Comparison of ENCODE assay signal across 13 cellular contexts in genomic region chr1:203656796-203657620, GRCh38. TPM values are rescaled to one million over a fixed set of nuclear protein-coding genes. Genes with fewer than 3 reads are reported as not detected.
DNase-seq lines count a peak whose midpoint lies in the region; ATAC-seq and TF ChIP-seq lines count a peak whose summit lies in the region.
"Had no signal": no experiment of that assay in that cellular context is flagged by ENCODE, and none has a peak within 500 bp of the region (broad histone marks: within the 10 kb centered on the region; RNA-seq: fewer than 3 reads in every experiment).

No MANE protein-coding gene starts in this region.

- H3K9me2 ChIP-seq in hepatocyte (replicated peaks; ENCODE audit: insufficient read depth) = no peaks in the 10 kb centered on the region

- H4K20me1 ChIP-seq in hepatocyte (ENCODE audit: insufficient read depth, poor library complexity, severe bottlenecking) = peaks cover 15% of the 10 kb centered on the region

- TF ChIP-seq CTCF in hepatocyte (IDR thresholded peaks at IDR 0.05; ENCODE audit: poor library complexity) (no peak), type B pancreatic cell (conservative IDR thresholded peaks at IDR 0.05) (no peak)

- ATAC-seq in activated T-cell treated with anti-CD3 and anti-CD28 coated beads, Interleukin-2, amount 50 U/mL, for 72 hours (replicated peaks in 1 of 2) = peak; percentile 24 to 59
- no peak for ATAC-seq in HG03432 (IDR thresholded peaks at IDR 0.05; ENCODE audit: unreplicated experiment)

- H3K4me1 Mint-ChIP-seq in activated T-cell treated with anti-CD3 and anti-CD28 coated beads, Interleukin-2, amount 50 U/mL, for 72 hours (ENCODE audit: low read depth) = peaks cover 55% of the 10 kb centered on the region
- H3K4me1 Mint-ChIP-seq in type B pancreatic cell (ENCODE audit: unreplicated experiment) = peaks cover 25% of the 10 kb centered on the region

- H3K27me3 ChIP-seq in hepatocyte = no peaks in the 10 kb centered on the region
- H3K27me3 ChIP-seq: SJSA1 had no signal

- H3K36me3 ChIP-seq in hepatocyte (replicated peaks; ENCODE audit: insufficient read depth, low read depth) = no peaks in the 10 kb centered on the region

- DNase-seq in activated T-cell treated with anti-CD3 and anti-CD28 coated beads, Interleukin-2, amount 50 U/mL, for 72 hours = no peak
- no peak for DNase-seq in activated T-cell treated with anti-CD3 and anti-CD28 coated beads, Interleukin-2, amount 50 U/mL, for 1 hour
- DNase-seq in NCI-H69 (lab: John Stamatoyannopoulos, UW) = peak; percentile 35
- DNase-seq in hepatocyte (ENCODE audit: low spot score) = no peak
- DNase-seq in type B pancreatic cell (ENCODE audit: extremely low spot score, unreplicated experiment) = no peak
- DNase-seq in cerebellar cortex (ENCODE audit: low spot score) = no peak
- no peak for DNase-seq in NCI-H524 treated with DMSO at 0.1 percent for 48 hours (lab: John Stamatoyannopoulos, UW)
- DNase-seq: activated naive CD4-positive, alpha-beta T cell treated with anti-CD3 and anti-CD28 coated beads for 36 hours; NCI-H1694; NK-92 treated with Interleukin-12 subunit alpha and Interleukin-12 subunit beta, amount 100 ng/mL, for 24 hours; small intestine had no signal

- no peaks in the 10 kb centered on the region for H3K9me3 Mint-ChIP-seq in activated T-cell treated with anti-CD3 and anti-CD28 coated beads, Interleukin-2, amount 50 U/mL, for 72 hours
- H3K9me3 Mint-ChIP-seq in type B pancreatic cell = no peaks in the 10 kb centered on the region
- H3K9me3 Mint-ChIP-seq: activated naive CD4-positive, alpha-beta T cell treated with anti-CD3 and anti-CD28 coated beads for 36 hours had no signal

- peaks cover 8% of the 10 kb centered on the region for H3K4me1 ChIP-seq in hepatocyte (ENCODE audit: insufficient read depth)

- no peak overlapping the region for H3K4me3 ChIP-seq in hepatocyte
- H3K4me3 ChIP-seq: SJSA1 had no signal

- WGBS in hepatocyte (ENCODE audit: low lambda C conversion rate, missing lambda C conversion rate) = 71% methylated on average over 6 of the region's 6 CpGs

- no peaks in the 10 kb centered on the region for H3K27me3 Mint-ChIP-seq in activated T-cell treated with anti-CD3 and anti-CD28 coated beads, Interleukin-2, amount 50 U/mL, for 72 hours (ENCODE audit: low read depth)
- no peaks in the 10 kb centered on the region for H3K27me3 Mint-ChIP-seq in type B pancreatic cell

- H3K27ac ChIP-seq in hepatocyte = peak overlapping the region; percentile 28
- H3K27ac ChIP-seq: SJSA1 had no signal

- H3K27ac Mint-ChIP-seq in activated T-cell treated with anti-CD3 and anti-CD28 coated beads, Interleukin-2, amount 50 U/mL, for 72 hours = peak overlapping the region; percentile 85
- H3K27ac Mint-ChIP-seq in type B pancreatic cell = peak overlapping the region; percentile 27
- H3K27ac Mint-ChIP-seq: activated naive CD4-positive, alpha-beta T cell treated with anti-CD3 and anti-CD28 coated beads for 36 hours had no signal

- H3K36me3 Mint-ChIP-seq in activated T-cell treated with anti-CD3 and anti-CD28 coated beads, Interleukin-2, amount 50 U/mL, for 72 hours (ENCODE audit: insufficient read depth in 2 of 2) = no peaks in the 10 kb centered on the region
- H3K36me3 Mint-ChIP-seq in type B pancreatic cell = peaks cover 11% of the 10 kb centered on the region

- peak overlapping the region in 1 of 2 donors; percentile 56 for H3K4me3 Mint-ChIP-seq in activated T-cell treated with anti-CD3 and anti-CD28 coated beads, Interleukin-2, amount 50 U/mL, for 72 hours
- H3K4me3 Mint-ChIP-seq in type B pancreatic cell = peak overlapping the region; percentile 29
- H3K4me3 Mint-ChIP-seq: activated naive CD4-positive, alpha-beta T cell treated with anti-CD3 and anti-CD28 coated beads for 36 hours had no signal

- H3K4me2 ChIP-seq in hepatocyte = peak overlapping the region; percentile 4

- H3K9me3 ChIP-seq in hepatocyte (ENCODE audit: low read depth) = no peaks in the 10 kb centered on the region
- H3K9me3 ChIP-seq: SJSA1 had no signal

- peaks cover 72% of the 10 kb centered on the region for H3K79me2 ChIP-seq in hepatocyte

- no peak overlapping the region for H2AFZ ChIP-seq in hepatocyte

RNA-seq across cellular contexts. Expression of gene ATP2B4, which starts 30.4 kb away (rescaled TPM):
- 10 to 100 TPM; 34.1 to 65.5 TPM for total RNA-seq in activated T-cell treated with anti-CD3 and anti-CD28 coated beads, Interleukin-2, amount 50 U/mL, for 72 hours
- total RNA-seq in hepatocyte (60.6 and 64.0 TPM in 2 replicates), type B pancreatic cell (ENCODE audit: low replicate concordance) (89.6 and 91.6 TPM in 2 replicates)
- polyA plus RNA-seq in hepatocyte = 30.7 and 34.5 TPM in 2 replicates
